In genomic region chr3:125593991-125594574, GRCh38 we compare ENCODE assay signal across 7 cellular contexts. TPM values are rescaled to one million over a fixed set of nuclear protein-coding genes. Genes with fewer than 3 reads are reported as not detected.
DNase-seq lines count a peak whose midpoint lies in the region; ATAC-seq, FAIRE-seq and TF ChIP-seq lines count a peak whose summit lies in the region.

No MANE protein-coding gene starts in this region.

- FAIRE-seq in GM19239 (lab: Jason Lieb, UNC) = peak; percentile 92

- H3F3A ChIP-seq in PC-3 (ENCODE audit: low read length, unreplicated experiment) = no peaks in the 10 kb centered on the region

- no peak overlapping the region for H3K27ac ChIP-seq in PC-3 (ENCODE audit: low read length)
- no peak overlapping the region for H3K27ac ChIP-seq in effector memory CD4-positive, alpha-beta T cell (ENCODE audit: insufficient read depth, low read length, poor library complexity, severe bottlenecking)

- peak overlapping the region; percentile 89; the same call in 1 of the 2 replicates for H2AFZ ChIP-seq in PC-3 (ENCODE audit: low read length)

- H3K27ac Mint-ChIP-seq in nephron = peak overlapping the region; percentile 91 to 96 (median 95)

- no peak for TF ChIP-seq CTCF in PC-3 (conservative IDR thresholded peaks at IDR 0.05; ENCODE audit: low read depth, low read length)
- TF ChIP-seq CTCF in nephron (IDR thresholded peaks at IDR 0.05; ENCODE audit: unreplicated experiment in 3 of 3) = no peak

- CTCF ChIA-PET in PC-3 (lab: Charles Lee) = no interaction called here

- H3K36me3 ChIP-seq in PC-3 (ENCODE audit: low read depth, low read length) = no peaks in the 10 kb centered on the region
- H3K36me3 ChIP-seq in effector memory CD4-positive, alpha-beta T cell (ENCODE audit: control insufficient read depth, insufficient read depth, low read length) = peaks cover 3% of the 10 kb centered on the region

- intact Hi-C loops in PC-3 (cut with micrococcal nuclease) = no loop called here

- H3K79me2 ChIP-seq in PC-3 (ENCODE audit: low read length) = peaks cover 52% of the 10 kb centered on the region

- H3K4me3 Mint-ChIP-seq in nephron = peak overlapping the region; percentile 95 to 99 (median 98)

- no peaks in the 10 kb centered on the region for H3K9me3 Mint-ChIP-seq in nephron

- no peaks in the 10 kb centered on the region for H3K9me3 ChIP-seq in PC-3 (ENCODE audit: low read length)
- H3K9me3 ChIP-seq in effector memory CD4-positive, alpha-beta T cell (ENCODE audit: control insufficient read depth, low read length) = no peaks in the 10 kb centered on the region

- H3K9me2 ChIP-seq in PC-3 (replicated peaks; ENCODE audit: low read length) = no peaks in the 10 kb centered on the region

- H3K4me1 Mint-ChIP-seq in nephron = peaks cover 30% of the 10 kb centered on the region

- H3K27me3 ChIP-seq in PC-3 (ENCODE audit: low read length) = no peaks in the 10 kb centered on the region
- no peaks in the 10 kb centered on the region for H3K27me3 ChIP-seq in effector memory CD4-positive, alpha-beta T cell (replicated peaks; ENCODE audit: control insufficient read depth, insufficient read depth, low read length, poor library complexity, severe bottlenecking)

- DNase-seq in GM19239 (ENCODE audit: insufficient read length, low spot score) = no peak
- peak; percentile 30 for DNase-seq in PC-3
- DNase-seq in effector memory CD4-positive, alpha-beta T cell = no peak
- DNase-seq in LoVo (ENCODE audit: low spot score) = no peak
- DNase-seq in OCI-M2 (lab: John Stamatoyannopoulos, UW; ENCODE audit: unreplicated experiment) = no peak
- DNase-seq in stimulated activated CD4-positive, alpha-beta T cell treated with anti-CD3 and anti-CD28 coated beads, Interleukin-2, amount 100 ng/mL, for 24 hours = no peak

- H3K4me2 ChIP-seq in PC-3 (ENCODE audit: low read length) = peak overlapping the region; percentile 84

- no peaks in the 10 kb centered on the region for H3K4me1 ChIP-seq in PC-3 (ENCODE audit: insufficient read depth, low read length)
- peaks cover 16% of the 10 kb centered on the region for H3K4me1 ChIP-seq in effector memory CD4-positive, alpha-beta T cell (ENCODE audit: control insufficient read depth, insufficient read depth, low read length, poor library complexity, severe bottlenecking)

- peak overlapping the region; percentile 94 for H3K4me3 ChIP-seq in PC-3 (ENCODE audit: low read length)
- H3K4me3 ChIP-seq in effector memory CD4-positive, alpha-beta T cell (ENCODE audit: insufficient read depth, low read depth, low read length, poor library complexity, severe bottlenecking) = peak overlapping the region; percentile 94

- H3K27me3 Mint-ChIP-seq in nephron (ENCODE audit: low read depth) = no peaks in the 10 kb centered on the region

- no peak for ATAC-seq in PC-3

- peaks cover 5% of the 10 kb centered on the region for H3K36me3 Mint-ChIP-seq in nephron (ENCODE audit: low read depth)

- POLR2A ChIA-PET in PC-3 (lab: Charles Lee; ENCODE audit: unreplicated experiment) = no interaction called here

- H3K9ac ChIP-seq in PC-3 (ENCODE audit: low read length) = peak overlapping the region; percentile 80

- BruUV-seq in PC-3 (replicated peaks; lab: Mats Ljungman, UMichigan) = no TSS peak

- H4K20me1 ChIP-seq in PC-3 (ENCODE audit: low read length) = peaks cover 3% of the 10 kb centered on the region; the same call in 1 of the 2 replicates

RNA-seq across cellular contexts. Expression of gene OSBPL11, which starts 1.2 kb away (rescaled TPM):
- 5.5 and 9.4 TPM in 2 replicates for total RNA-seq in PC-3 (2014; rRNA removed)
